17 cellular contexts compared by ENCODE assay signal in the genomic region with DNA sequence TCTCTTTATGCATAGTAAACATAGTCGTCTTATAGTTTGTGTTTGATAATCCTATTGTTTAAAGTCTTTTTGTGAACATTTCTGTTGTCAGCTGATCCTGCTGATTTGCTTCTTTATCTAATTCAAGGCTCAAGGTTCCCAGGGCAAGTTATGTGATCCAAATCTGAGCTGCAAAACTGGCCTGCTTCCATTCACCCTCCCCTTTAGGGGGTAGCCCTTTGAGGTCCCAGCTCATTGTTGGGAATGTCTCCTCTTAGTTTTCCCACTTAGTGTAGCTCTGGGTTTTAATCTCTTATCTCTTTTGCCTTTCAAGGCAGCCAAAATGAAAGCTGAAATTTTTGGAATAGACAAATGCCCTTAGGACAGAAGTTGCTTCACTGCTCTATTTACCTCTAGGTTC. TPM values are rescaled to one million over a fixed set of nuclear protein-coding genes. Genes with fewer than 3 reads are reported as not detected.
DNase-seq lines count a peak whose midpoint lies in the region; ATAC-seq, FAIRE-seq and TF ChIP-seq lines count a peak whose summit lies in the region.
"Had no signal": no experiment of that assay in that cellular context is flagged by ENCODE, and none has a peak within 500 bp of the region (broad histone marks: within the 10 kb centered on the region; RNA-seq: fewer than 3 reads in every experiment).

No MANE protein-coding gene starts in this region.

- peaks cover 3% of the 10 kb centered on the region; the same call in 1 of the 2 replicates for H3K4me1 ChIP-seq in H9 (ENCODE audit: insufficient read depth, low read length)
- no peaks in the 10 kb centered on the region for H3K4me1 ChIP-seq in astrocyte (ENCODE audit: insufficient read depth, low read length)
- peaks cover 35% of the 10 kb centered on the region for H3K4me1 ChIP-seq in iPS-18a (ENCODE audit: control insufficient read depth, low read depth, low read length)
- H3K4me1 ChIP-seq in testis: no peaks in the 10 kb centered on the region
- H3K4me1 ChIP-seq: BLaER1 treated with 17β-estradiol and CSF1 and Interleukin-3, amounts not matched to agents 10 nM and 100 nM had no signal

- no peaks in the 10 kb centered on the region for H3K23me2 ChIP-seq in H9 (ENCODE audit: insufficient read length, low read depth, low read length, poor library complexity, severe bottlenecking)

- H3K27ac Mint-ChIP-seq in H9: peak overlapping the region; percentile 91 to 98 (median 97)
- H3K27ac Mint-ChIP-seq in astrocyte (ENCODE audit: unreplicated experiment): no peak overlapping the region
- no peak overlapping the region for H3K27ac Mint-ChIP-seq in natural killer cell
- H3K27ac Mint-ChIP-seq: CD8-positive, alpha-beta memory T cell had no signal

- H3K9me3 ChIP-seq in H9 (ENCODE audit: control insufficient read depth, low read depth, low read length): peaks cover 30% of the 10 kb centered on the region
- H3K9me3 ChIP-seq in astrocyte (ENCODE audit: insufficient read depth, low read depth, low read length): no peaks in the 10 kb centered on the region
- peaks cover 31% of the 10 kb centered on the region for H3K9me3 ChIP-seq in iPS-18a (ENCODE audit: control insufficient read depth, low read depth, low read length)
- H3K9me3 ChIP-seq in testis: no peaks in the 10 kb centered on the region
- H3K9me3 ChIP-seq: SK-N-SH had no signal

- no peak for DNase-seq in H9
- no peak for DNase-seq in astrocyte (ENCODE audit: low read depth)
- no peak for DNase-seq in testis
- no peak for DNase-seq in DMS114 treated with DMSO at 0.1 percent for 48 hours (lab: John Stamatoyannopoulos, UW; ENCODE audit: unreplicated experiment)
- no peak for DNase-seq in inferior parietal cortex (ENCODE audit: extremely low spot score)
- no peak for DNase-seq in natural killer cell
- DNase-seq: CD8-positive, alpha-beta memory T cell; GDM1; HCEC 1CT; NCI-H1417; NCI-H187; NCI-H345; NCI-H524 treated with DMSO at 0.1 percent for 48 hours; SHP77; SK-N-SH had no signal

- peak overlapping the region; percentile 84 for H3K27ac ChIP-seq in H9 (ENCODE audit: insufficient read length, low read depth, low read length)
- H3K27ac ChIP-seq in astrocyte (ENCODE audit: low read depth, low read length): no peak overlapping the region
- peak overlapping the region; percentile 2 for H3K27ac ChIP-seq in iPS-18a (ENCODE audit: low read length)
- peak overlapping the region; percentile 3 to 31 for H3K27ac ChIP-seq in testis
- H3K27ac ChIP-seq: BLaER1 treated with 17β-estradiol and CSF1 and Interleukin-3, amounts not matched to agents 10 nM and 100 nM had no signal

- H3K4me1 Mint-ChIP-seq in H9 (peaks cover 48 to 51% of the 10 kb centered on the region in 2 experiments), astrocyte (ENCODE audit: low read depth, unreplicated experiment) (no peaks in the 10 kb centered on the region), natural killer cell (peaks cover 7 to 20% of the 10 kb centered on the region in 2 donors)

- H2AK5ac ChIP-seq in H9 (ENCODE audit: insufficient read length, low read length): no peak overlapping the region

- no peak overlapping the region for H3K4ac ChIP-seq in H9 (ENCODE audit: low read depth, low read length)

- FAIRE-seq in astrocyte (lab: Jason Lieb, UNC): peak; percentile 67

- H3K27me3 Mint-ChIP-seq in H9 (ENCODE audit: low read depth) (no peaks in the 10 kb centered on the region), astrocyte (ENCODE audit: low read depth, unreplicated experiment) (no peaks in the 10 kb centered on the region), natural killer cell (ENCODE audit: low read depth in 2 of 2) (peaks cover 0 to 13% of the 10 kb centered on the region in 2 donors)
- H3K27me3 Mint-ChIP-seq: CD8-positive, alpha-beta memory T cell had no signal

- no peak overlapping the region for H2BK12ac ChIP-seq in H9 (ENCODE audit: insufficient read length, low read depth, low read length)

- H3K79me2 ChIP-seq in H9 (ENCODE audit: insufficient read depth, low read length) (peaks cover 6% of the 10 kb centered on the region; the same call in 1 of the 2 replicates), astrocyte (ENCODE audit: insufficient read depth, low read length) (no peaks in the 10 kb centered on the region)

- H3K36me3 ChIP-seq in astrocyte (ENCODE audit: insufficient read depth, low read length): no peaks in the 10 kb centered on the region
- peaks cover 7% of the 10 kb centered on the region for H3K36me3 ChIP-seq in iPS-18a (ENCODE audit: control insufficient read depth, low read depth, low read length)
- no peaks in the 10 kb centered on the region for H3K36me3 ChIP-seq in testis (ENCODE audit: low read depth, missing control alignments)
- H3K36me3 ChIP-seq: BLaER1 treated with 17β-estradiol and CSF1 and Interleukin-3, amounts not matched to agents 10 nM and 100 nM had no signal

- H4K91ac ChIP-seq in H9 (ENCODE audit: insufficient read length, low read depth, low read length): no peak overlapping the region

- H3K27me3 ChIP-seq in H9 (ENCODE audit: insufficient read depth, low read length): no peaks in the 10 kb centered on the region
- H3K27me3 ChIP-seq in astrocyte (ENCODE audit: insufficient read depth, low read length): no peaks in the 10 kb centered on the region
- H3K27me3 ChIP-seq in iPS-18a (ENCODE audit: control insufficient read depth, insufficient read depth, low read length): no peaks in the 10 kb centered on the region
- no peaks in the 10 kb centered on the region for H3K27me3 ChIP-seq in testis

- H3T11ph ChIP-seq in H9 (ENCODE audit: low read length): no peak overlapping the region

- intact Hi-C loops in testis (cut with DNase I; ENCODE audit: low total_unique reads) (no loop called here), natural killer cell (cut with micrococcal nuclease) (no loop called here)

- WGBS in H9 (ENCODE audit: extremely low coverage, insufficient read length, low lambda C conversion rate): no CpG with 5 or more reads among the region's 1 CpG
- 32 to 60% methylated on average over 1 of the region's 1 CpG for WGBS in testis, 2 donors

- no peak overlapping the region for H2BK5ac ChIP-seq in H9 (ENCODE audit: insufficient read length, low read length)

- H2BK20ac ChIP-seq in H9 (ENCODE audit: low read depth, low read length, poor library complexity, severe bottlenecking): no peak overlapping the region

- H3K79me1 ChIP-seq in H9 (ENCODE audit: insufficient read depth, low read depth, low read length, poor library complexity, severe bottlenecking): no peaks in the 10 kb centered on the region

- TF ChIP-seq CTCF in H9 (conservative IDR thresholded peaks at IDR 0.05): no peak
- TF ChIP-seq CTCF in astrocyte (IDR thresholded peaks at IDR 0.05; ENCODE audit: insufficient read depth, low read depth, low read length): no peak
- TF ChIP-seq CTCF in testis (IDR thresholded peaks at IDR 0.05): no peak
- no peak for TF ChIP-seq CTCF in natural killer cell (IDR thresholded peaks at IDR 0.05)

- peak overlapping the region; percentile 4 to 29; a peak in 2 of 5 replicates for H3K4me3 Mint-ChIP-seq in H9
- H3K4me3 Mint-ChIP-seq in astrocyte (ENCODE audit: unreplicated experiment): no peak overlapping the region
- H3K4me3 Mint-ChIP-seq in natural killer cell: no peak overlapping the region
- H3K4me3 Mint-ChIP-seq: CD8-positive, alpha-beta memory T cell had no signal

- no peak overlapping the region for H3K18ac ChIP-seq in H9 (ENCODE audit: insufficient read length, low read depth, low read length)

- H3K36me3 Mint-ChIP-seq in H9 (ENCODE audit: insufficient read depth in 1 of 3, low read depth in 3 of 3) (peaks cover 28 to 39% (median 34%) of the 10 kb centered on the region in 3 experiments), astrocyte (ENCODE audit: low read depth, unreplicated experiment) (peaks cover 20% of the 10 kb centered on the region), natural killer cell (peaks cover 17% of the 10 kb centered on the region)

- H3K4me2 ChIP-seq in H9 (ENCODE audit: insufficient read depth, insufficient read length, low read length): peak overlapping the region; percentile 40
- H3K4me2 ChIP-seq in astrocyte (ENCODE audit: low read length): no peak overlapping the region
- H3K4me2 ChIP-seq: BLaER1 treated with 17β-estradiol and CSF1 and Interleukin-3, amounts not matched to agents 10 nM and 100 nM; SK-N-SH had no signal

- no peak overlapping the region for H2BK15ac ChIP-seq in H9 (ENCODE audit: low read depth, low read length)

- no peak for ATAC-seq in natural killer cell

- H4K8ac ChIP-seq in H9 (replicated peaks; ENCODE audit: insufficient read length, low read depth, low read length): no peak overlapping the region

- no peak overlapping the region for H2BK120ac ChIP-seq in H9 (ENCODE audit: low read depth, low read length, poor library complexity, severe bottlenecking)

- H3K9me3 Mint-ChIP-seq in H9 (peaks cover 68 to 69% of the 10 kb centered on the region in 2 experiments), astrocyte (ENCODE audit: unreplicated experiment) (peaks cover 14% of the 10 kb centered on the region), natural killer cell (peaks cover 0 to 6% of the 10 kb centered on the region in 2 donors)

- H3K56ac ChIP-seq in H9 (ENCODE audit: insufficient read length, low read depth, low read length): no peak overlapping the region

- no peak overlapping the region for H3K9ac ChIP-seq in H9 (ENCODE audit: extremely low read depth, insufficient read length, low read length)
- H3K9ac ChIP-seq in astrocyte (ENCODE audit: low read length): no peak overlapping the region
- peak overlapping the region; percentile 42 for H3K9ac ChIP-seq in iPS-18a (ENCODE audit: low read length)
- H3K9ac ChIP-seq: BLaER1 treated with 17β-estradiol and CSF1 and Interleukin-3, amounts not matched to agents 10 nM and 100 nM; SK-N-SH had no signal

- H2AFZ ChIP-seq in H9 (ENCODE audit: low read length) (no peak overlapping the region), astrocyte (ENCODE audit: low read depth, low read length) (no peak overlapping the region)

- H4K20me1 ChIP-seq in H9 (ENCODE audit: control insufficient read depth, insufficient read depth, insufficient read length): no peaks in the 10 kb centered on the region
- H4K20me1 ChIP-seq in astrocyte (ENCODE audit: insufficient read depth, low read length): peaks cover 3% of the 10 kb centered on the region
- H4K20me1 ChIP-seq: BLaER1 treated with 17β-estradiol and CSF1 and Interleukin-3, amounts not matched to agents 10 nM and 100 nM had no signal

- no peak for TF ChIP-seq POLR2A in testis (IDR thresholded peaks at IDR 0.05)

- H3K23ac ChIP-seq in H9 (ENCODE audit: insufficient read length, low read depth, low read length): no peak overlapping the region

- no peak overlapping the region for H4K5ac ChIP-seq in H9 (ENCODE audit: insufficient read length, low read depth, low read length)

- H3K4me3 ChIP-seq in astrocyte (ENCODE audit: insufficient read depth, low read depth, low read length) (no peak overlapping the region), iPS-18a (ENCODE audit: low read length) (peak overlapping the region; percentile 42), testis (no peak overlapping the region)
- H3K4me3 ChIP-seq: BLaER1 treated with 17β-estradiol and CSF1 and Interleukin-3, amounts not matched to agents 10 nM and 100 nM had no signal

- no peak overlapping the region for H3K14ac ChIP-seq in H9 (ENCODE audit: insufficient read depth, low read length)

RNA-seq across cellular contexts. Expression of gene MAGED1, which starts 40.2 kb away (rescaled TPM):
- total RNA-seq in H9 (2021): 163 and 169 TPM in 2 replicates
- total RNA-seq in astrocyte: 412 and 440 TPM in 2 replicates
- 100 to 1,000 TPM; 231 to 338 TPM for total RNA-seq in testis
- polyA plus RNA-seq in testis (ENCODE audit: insufficient read depth, low read depth, low replicate concordance): 177 TPM
- 10 to 100 TPM; 36.8 to 39.0 (median 37.0) TPM for total RNA-seq in natural killer cell

Comparison
In these comparisons a context has a peak if more than half of its experiments do, and no peak if none do; other contexts are left out.
1. H3K27ac Mint-ChIP-seq: peak in H9 (3 of 3); none in astrocyte (single experiment) and natural killer cell (0 of 2).
2. H3K4me3 Mint-ChIP-seq: peak in H9 (2 of 2); none in astrocyte (single experiment) and natural killer cell (single experiment).